In the genomic region with DNA sequence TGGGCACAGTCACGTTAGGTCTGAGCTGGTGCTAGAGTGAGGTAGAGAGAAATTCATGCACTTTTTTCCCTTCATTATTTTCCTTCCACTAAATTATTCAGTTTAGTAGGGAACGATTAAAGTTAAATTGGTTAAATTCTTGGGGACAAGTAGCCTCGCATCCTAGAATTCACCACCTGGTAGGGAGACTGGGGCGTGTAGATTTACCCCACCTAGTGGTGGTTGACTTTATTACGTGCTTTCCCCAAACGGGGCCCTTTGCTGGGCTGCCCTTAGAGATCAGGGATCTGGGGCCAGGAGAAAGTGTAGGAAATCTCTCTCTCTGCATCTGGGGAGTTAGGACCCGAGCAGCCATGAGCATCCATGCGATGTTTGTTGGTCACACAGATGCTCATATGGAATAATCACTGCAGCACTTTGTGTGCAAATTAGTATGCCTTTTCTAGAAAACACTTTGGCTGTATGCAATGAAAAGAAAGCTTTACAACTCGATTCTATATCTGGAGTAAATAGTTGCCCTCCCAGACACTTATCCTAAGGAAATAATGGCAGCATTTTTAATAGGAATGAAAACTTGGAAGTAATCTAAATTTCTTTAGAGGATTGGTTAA, we compare ENCODE assay signal across 8 cellular contexts.
DNase-seq lines count a peak whose midpoint lies in the region; ATAC-seq and TF ChIP-seq lines count a peak whose summit lies in the region.

No MANE protein-coding gene starts in this region.

- no peak overlapping the region for H3K27ac ChIP-seq in gastrocnemius medialis

- no peaks in the 10 kb centered on the region for H3K9me3 ChIP-seq in gastrocnemius medialis

- in situ Hi-C loops in gastrocnemius medialis (cut with MboI; ENCODE audit: low sequenced_read_pairs in 4 of 4): loop anchor here in 2 of 4 donors (10.0 to 25.0 kb wide), 2 partner anchors 339 to 499 kb away; no protein-coding TSS in a partner anchor

- TF ChIP-seq POLR2A in gastrocnemius medialis (IDR thresholded peaks at IDR 0.05): no peak

- H3K27me3 ChIP-seq in gastrocnemius medialis: no peaks in the 10 kb centered on the region

- no peaks in the 10 kb centered on the region for H3K4me1 ChIP-seq in gastrocnemius medialis

- ATAC-seq in HG03139 (IDR thresholded peaks at IDR 0.05; ENCODE audit: unreplicated experiment): peak; percentile 63
- no peak for ATAC-seq in gastrocnemius medialis
- no peak for ATAC-seq in GM18498 (IDR thresholded peaks at IDR 0.05; ENCODE audit: unreplicated experiment)
- no peak for ATAC-seq in GM21619 (IDR thresholded peaks at IDR 0.05; ENCODE audit: unreplicated experiment)

- H3K36me3 ChIP-seq in gastrocnemius medialis: no peaks in the 10 kb centered on the region

- H3K4me3 ChIP-seq in fibroblast of mammary gland (ENCODE audit: control insufficient read depth, low read depth, low read length) (no peak overlapping the region), gastrocnemius medialis (no peak overlapping the region)

- DNase-seq in activated gamma-delta T cell treated with Interleukin-2 at 50 U/mL for 16 hours: peak; percentile 24
- DNase-seq in activated gamma-delta T cell (lab: John Stamatoyannopoulos, UW): no peak
- DNase-seq in SK-N-DZ (ENCODE audit: low spot score): peak; percentile 27
- DNase-seq in fibroblast of mammary gland (ENCODE audit: low read depth): peak; percentile 29
- no peak for DNase-seq in gastrocnemius medialis

- TF ChIP-seq CTCF in fibroblast of mammary gland (conservative IDR thresholded peaks at IDR 0.05; ENCODE audit: control insufficient read depth, insufficient read depth, low read depth, low read length): peak; percentile 73
- TF ChIP-seq CTCF in gastrocnemius medialis (IDR thresholded peaks at IDR 0.05 in 4 of 5, conservative IDR thresholded peaks at IDR 0.05 in 1 of 5): peak in 3 of 5 experiments; percentile 19 to 41 (median 34)

- intact Hi-C loops in gastrocnemius medialis (cut with DNase I; ENCODE audit: low total_unique reads): no loop called here

Comparison
In these comparisons a context has a peak if more than half of its experiments do, and no peak if none do; other contexts are left out.
1. DNase-seq: peak in activated gamma-delta T cell treated with Interleukin-2 at 50 U/mL for 16 hours (single experiment), SK-N-DZ (single experiment) and fibroblast of mammary gland (single experiment); none in activated gamma-delta T cell (single experiment) and gastrocnemius medialis (0 of 2).